17 cellular contexts compared by ENCODE assay signal in the genomic region with DNA sequence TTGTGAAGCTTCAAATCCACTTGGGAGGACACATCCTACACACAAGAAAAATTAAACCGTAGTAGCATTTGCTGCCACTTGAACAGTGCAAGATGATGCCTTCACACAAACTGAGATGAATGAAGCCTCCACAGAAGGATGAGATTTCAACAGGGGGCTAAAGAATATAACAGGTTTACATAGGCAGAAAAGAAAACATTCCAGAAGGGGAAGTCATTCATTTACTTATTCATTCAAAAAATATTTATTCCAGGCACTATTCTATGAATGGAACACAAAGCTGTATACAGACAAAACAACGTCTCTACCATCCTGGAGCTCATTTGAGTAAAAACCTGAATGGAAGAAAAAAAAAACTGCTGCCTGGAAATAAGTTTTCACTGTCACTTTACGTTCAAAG.
"Had no signal": no experiment of that assay in that cellular context is flagged by ENCODE, and none has a peak within 500 bp of the region (broad histone marks: within the 10 kb centered on the region; RNA-seq: fewer than 3 reads in every experiment).

No MANE protein-coding gene starts in this region.

- H3K27me3 ChIP-seq: ascending aorta, colonic mucosa, ovary, right lobe of liver, upper lobe of left lung had no signal

- H3K27ac Mint-ChIP-seq: activated CD4-positive, alpha-beta T cell treated with anti-CD3 and anti-CD28 coated beads, Interleukin-2, amount 10 ng/mL, durations not matched to agents 7 days and 5 days; activated T-helper 1 cell treated with anti-CD3 and anti-CD28 coated beads, Interleukin-12 subunit alpha, Interleukin-12 subunit beta, Interleukin-2, Interleukin-4 antibody, amounts not matched to agents 30 ng/mL and 10 ng/mL and 1 ng/mL, durations not matched to agents 14 hours and 24 hours and 36 hours; naive B cell; stimulated activated naive CD8-positive, alpha-beta T cell treated with anti-CD3 and anti-CD28 coated beads, Interleukin-15, amount 100 ng/mL, for 72 hours had no signal

- H3K36me3 ChIP-seq: ascending aorta, colonic mucosa, left lung, ovary, right lobe of liver, spleen, upper lobe of left lung had no signal

- FAIRE-seq: endometrium, kidney had no signal

- H3K4me3 Mint-ChIP-seq: activated CD4-positive, alpha-beta T cell treated with anti-CD3 and anti-CD28 coated beads, Interleukin-2, amount 10 ng/mL, durations not matched to agents 7 days and 5 days; activated T-helper 1 cell treated with anti-CD3 and anti-CD28 coated beads, Interleukin-12 subunit alpha, Interleukin-12 subunit beta, Interleukin-2, Interleukin-4 antibody, amounts not matched to agents 30 ng/mL and 10 ng/mL and 1 ng/mL, durations not matched to agents 14 hours and 24 hours and 36 hours; naive B cell; stimulated activated naive CD8-positive, alpha-beta T cell treated with anti-CD3 and anti-CD28 coated beads, Interleukin-15, amount 100 ng/mL, for 72 hours had no signal

- H3K9me3 Mint-ChIP-seq: activated CD4-positive, alpha-beta T cell treated with anti-CD3 and anti-CD28 coated beads, Interleukin-2, amount 10 ng/mL, durations not matched to agents 7 days and 5 days; activated T-helper 1 cell treated with anti-CD3 and anti-CD28 coated beads, Interleukin-12 subunit alpha, Interleukin-12 subunit beta, Interleukin-2, Interleukin-4 antibody, amounts not matched to agents 30 ng/mL and 10 ng/mL and 1 ng/mL, durations not matched to agents 14 hours and 24 hours and 36 hours; stimulated activated naive CD8-positive, alpha-beta T cell treated with anti-CD3 and anti-CD28 coated beads, Interleukin-15, amount 100 ng/mL, for 72 hours had no signal

- H3K27ac ChIP-seq: ascending aorta, colonic mucosa, left lung, ovary, right lobe of liver, spleen, upper lobe of left lung had no signal

- H3K4me3 ChIP-seq: ascending aorta, colonic mucosa, left lung, ovary, right lobe of liver, spleen, upper lobe of left lung had no signal

- H3K36me3 Mint-ChIP-seq: naive B cell had no signal

- DNase-seq: activated CD4-positive, alpha-beta T cell treated with anti-CD3 and anti-CD28 coated beads, Interleukin-2, amount 10 ng/mL, durations not matched to agents 7 days and 5 days; activated CD8-positive, alpha-beta memory T cell treated with anti-CD3 and anti-CD28 coated beads, Interleukin-2, amount 50 U/mL, for 48 hours; activated naive CD4-positive, alpha-beta T cell treated with Interleukin-2 at 50 U/mL for 16 hours; colonic mucosa; hippocampal formation; kidney; left lung; mammary epithelial cell; naive B cell; ovary; right lobe of liver; spleen; stimulated activated naive CD8-positive, alpha-beta T cell treated with anti-CD3 and anti-CD28 coated beads, Interleukin-15, amount 100 ng/mL, for 72 hours; upper lobe of left lung had no signal

- ATAC-seq: left lung; right lobe of liver; stimulated activated naive CD8-positive, alpha-beta T cell treated with anti-CD3 and anti-CD28 coated beads, Interleukin-15, amount 100 ng/mL, for 72 hours had no signal

- H3K9me3 ChIP-seq: ascending aorta, colonic mucosa, left lung, ovary, right lobe of liver, upper lobe of left lung had no signal

- H3K4me1 Mint-ChIP-seq: activated CD4-positive, alpha-beta T cell treated with anti-CD3 and anti-CD28 coated beads, Interleukin-2, amount 10 ng/mL, durations not matched to agents 7 days and 5 days; naive B cell; stimulated activated naive CD8-positive, alpha-beta T cell treated with anti-CD3 and anti-CD28 coated beads, Interleukin-15, amount 100 ng/mL, for 72 hours had no signal

- H3K4me1 ChIP-seq: ascending aorta, colonic mucosa, left lung, right lobe of liver, spleen, upper lobe of left lung had no signal
